1 cellular context compared by ENCODE assay signal in the genomic region with DNA sequence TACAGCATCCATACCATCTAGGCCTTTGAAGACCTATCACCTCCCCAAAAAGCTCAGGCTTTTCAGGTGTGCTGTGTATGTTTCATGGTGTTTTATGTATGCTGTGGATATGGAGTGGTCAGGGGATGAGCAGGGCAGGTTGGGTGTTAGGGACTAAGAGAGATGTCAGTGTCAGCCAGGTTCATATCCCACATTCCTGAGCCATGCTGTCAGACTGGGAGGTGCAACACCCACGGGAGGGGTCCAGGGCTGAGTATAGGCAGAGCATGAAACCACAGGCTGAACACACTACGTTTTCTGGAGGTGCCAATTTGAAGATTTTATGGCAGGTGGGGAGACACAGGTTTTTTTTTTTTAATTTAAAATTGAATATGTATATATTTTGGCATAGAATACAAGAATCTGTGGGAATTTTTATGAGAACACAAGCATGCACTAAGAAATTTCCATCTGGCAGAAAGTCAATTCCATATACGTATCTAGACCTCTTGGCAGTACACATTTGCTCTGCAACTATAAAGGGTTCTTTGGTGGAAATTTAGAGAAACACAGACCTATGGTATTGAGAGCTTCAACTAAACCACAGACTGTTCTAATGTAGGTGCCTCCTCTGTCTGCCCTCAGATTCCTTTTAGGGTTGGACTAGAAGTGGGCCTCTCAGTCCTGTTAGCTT.
TF ChIP-seq lines count a peak whose summit lies in the region.

No MANE protein-coding gene starts in this region.

TF ChIP-seq in SK-N-SH treated with all-trans-retinoic acid at 6 μM for 48 hours, 23 proteins besides CTCF, POLR2A, EP300 and RAD21 (continued from another document):
- TF ChIP-seq, protein P1, sequence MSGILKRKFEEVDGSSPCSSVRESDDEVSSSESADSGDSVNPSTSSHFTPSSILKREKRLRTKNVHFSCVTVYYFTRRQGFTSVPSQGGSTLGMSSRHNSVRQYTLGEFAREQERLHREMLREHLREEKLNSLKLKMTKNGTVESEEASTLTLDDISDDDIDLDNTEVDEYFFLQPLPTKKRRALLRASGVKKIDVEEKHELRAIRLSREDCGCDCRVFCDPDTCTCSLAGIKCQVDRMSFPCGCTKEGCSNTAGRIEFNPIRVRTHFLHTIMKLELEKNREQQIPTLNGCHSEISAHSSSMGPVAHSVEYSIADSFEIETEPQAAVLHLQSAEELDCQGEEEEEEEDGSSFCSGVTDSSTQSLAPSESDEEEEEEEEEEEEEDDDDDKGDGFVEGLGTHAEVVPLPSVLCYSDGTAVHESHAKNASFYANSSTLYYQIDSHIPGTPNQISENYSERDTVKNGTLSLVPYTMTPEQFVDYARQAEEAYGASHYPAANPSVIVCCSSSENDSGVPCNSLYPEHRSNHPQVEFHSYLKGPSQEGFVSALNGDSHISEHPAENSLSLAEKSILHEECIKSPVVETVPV (CRISPR knock-in tag; IDR thresholded peaks at IDR 0.05): no peak
- TF ChIP-seq ISL1 (CRISPR knock-in tag; IDR thresholded peaks at IDR 0.05): no peak
- TF ChIP-seq, protein P2, sequence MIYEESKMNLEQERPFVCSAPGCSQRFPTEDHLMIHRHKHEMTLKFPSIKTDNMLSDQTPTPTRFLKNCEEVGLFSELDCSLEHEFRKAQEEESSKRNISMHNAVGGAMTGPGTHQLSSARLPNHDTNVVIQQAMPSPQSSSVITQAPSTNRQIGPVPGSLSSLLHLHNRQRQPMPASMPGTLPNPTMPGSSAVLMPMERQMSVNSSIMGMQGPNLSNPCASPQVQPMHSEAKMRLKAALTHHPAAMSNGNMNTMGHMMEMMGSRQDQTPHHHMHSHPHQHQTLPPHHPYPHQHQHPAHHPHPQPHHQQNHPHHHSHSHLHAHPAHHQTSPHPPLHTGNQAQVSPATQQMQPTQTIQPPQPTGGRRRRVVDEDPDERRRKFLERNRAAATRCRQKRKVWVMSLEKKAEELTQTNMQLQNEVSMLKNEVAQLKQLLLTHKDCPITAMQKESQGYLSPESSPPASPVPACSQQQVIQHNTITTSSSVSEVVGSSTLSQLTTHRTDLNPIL (CRISPR knock-in tag; IDR thresholded peaks at IDR 0.05; ENCODE audit: low read depth): no peak
- no peak for TF ChIP-seq ZFP3 (CRISPR knock-in tag; IDR thresholded peaks at IDR 0.05)
- TF ChIP-seq, protein P3, sequence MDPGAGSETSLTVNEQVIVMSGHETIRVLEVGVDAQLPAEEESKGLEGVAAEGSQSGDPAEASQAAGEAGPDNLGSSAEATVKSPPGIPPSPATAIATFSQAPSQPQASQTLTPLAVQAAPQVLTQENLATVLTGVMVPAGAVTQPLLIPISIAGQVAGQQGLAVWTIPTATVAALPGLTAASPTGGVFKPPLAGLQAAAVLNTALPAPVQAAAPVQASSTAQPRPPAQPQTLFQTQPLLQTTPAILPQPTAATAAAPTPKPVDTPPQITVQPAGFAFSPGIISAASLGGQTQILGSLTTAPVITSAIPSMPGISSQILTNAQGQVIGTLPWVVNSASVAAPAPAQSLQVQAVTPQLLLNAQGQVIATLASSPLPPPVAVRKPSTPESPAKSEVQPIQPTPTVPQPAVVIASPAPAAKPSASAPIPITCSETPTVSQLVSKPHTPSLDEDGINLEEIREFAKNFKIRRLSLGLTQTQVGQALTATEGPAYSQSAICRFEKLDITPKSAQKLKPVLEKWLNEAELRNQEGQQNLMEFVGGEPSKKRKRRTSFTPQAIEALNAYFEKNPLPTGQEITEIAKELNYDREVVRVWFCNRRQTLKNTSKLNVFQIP (CRISPR knock-in tag; IDR thresholded peaks at IDR 0.05; ENCODE audit: borderline replicate concordance, low read depth): no peak
- no peak for TF ChIP-seq ZNF565 (CRISPR knock-in tag; conservative IDR thresholded peaks at IDR 0.05; ENCODE audit: low read depth)
- no peak for TF ChIP-seq TCF4 (CRISPR knock-in tag; IDR thresholded peaks at IDR 0.05; ENCODE audit: borderline replicate concordance)
- TF ChIP-seq GLIS3 (CRISPR knock-in tag; IDR thresholded peaks at IDR 0.05): no peak
- TF ChIP-seq TOX (CRISPR knock-in tag; IDR thresholded peaks at IDR 0.05; ENCODE audit: borderline replicate concordance): no peak
- no peak for TF ChIP-seq ZNF8 (CRISPR knock-in tag; IDR thresholded peaks at IDR 0.05)
TF ChIP-seq in SK-N-SH treated with all-trans-retinoic acid at 6 μM for 48 hours: peak in this region for 0.
